In the genomic region with DNA sequence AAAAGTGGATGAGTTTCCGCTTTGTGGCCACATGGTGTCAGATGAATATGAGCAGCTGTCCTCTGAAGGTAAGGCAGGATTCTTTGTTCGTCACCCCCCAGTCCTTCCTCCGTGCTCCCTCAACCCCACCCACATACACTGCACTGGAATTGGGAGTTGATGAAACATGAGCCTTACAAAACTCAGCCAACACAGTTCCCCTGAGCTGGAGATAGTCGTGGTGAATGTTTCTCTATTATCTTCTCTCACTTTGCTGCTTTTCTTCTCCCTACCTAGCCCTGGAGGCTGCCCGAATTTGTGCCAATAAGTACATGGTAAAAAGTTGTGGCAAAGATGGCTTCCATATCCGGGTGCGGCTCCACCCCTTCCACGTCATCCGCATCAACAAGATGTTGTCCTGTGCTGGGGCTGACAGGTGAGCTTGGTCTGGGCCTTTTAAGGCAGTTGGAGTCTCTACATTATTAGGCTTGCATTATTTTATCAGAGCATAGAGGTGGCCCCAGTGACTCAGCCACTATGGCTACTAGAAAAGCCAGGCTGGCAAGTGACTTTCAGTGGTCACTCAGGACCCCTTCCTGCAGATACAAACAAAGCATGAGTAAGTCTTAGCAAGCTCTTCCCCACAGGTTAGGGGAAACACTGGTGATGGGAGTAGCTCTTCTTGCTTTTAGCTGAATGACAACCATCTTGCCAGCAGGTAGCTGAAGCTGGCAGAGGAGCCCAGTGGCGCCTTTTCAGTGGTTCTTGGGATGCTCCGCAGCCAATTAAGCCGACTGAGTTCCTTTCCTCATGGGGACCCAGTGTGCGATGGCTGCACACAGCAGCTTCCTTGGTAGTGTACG, we compare ENCODE assay signal across 8 cellular contexts. TPM values are rescaled to one million over a fixed set of nuclear protein-coding genes. Genes with fewer than 3 reads are reported as not detected.
DNase-seq lines count a peak whose midpoint lies in the region; ATAC-seq, FAIRE-seq and TF ChIP-seq lines count a peak whose summit lies in the region.

No MANE protein-coding gene starts in this region.

- FAIRE-seq in urothelium cell line (lab: Jason Lieb, UNC) = no peak

- no peaks in the 10 kb centered on the region for H3K27me3 ChIP-seq in Peyer's patch
- H3K27me3 ChIP-seq in effector memory CD4-positive, alpha-beta T cell (replicated peaks; ENCODE audit: control insufficient read depth, insufficient read depth, low read length, poor library complexity, severe bottlenecking) = no peaks in the 10 kb centered on the region
- H3K27me3 ChIP-seq in neutrophil = no peaks in the 10 kb centered on the region

- peak; percentile 27 for DNase-seq in EH (ENCODE audit: low read depth)
- DNase-seq in Peyer's patch = no peak
- peak in 1 of 3 donors; percentile 31 for DNase-seq in effector memory CD4-positive, alpha-beta T cell
- no peak for DNase-seq in urothelium cell line (ENCODE audit: low spot score)

- TF ChIP-seq CTCF in Peyer's patch (IDR thresholded peaks at IDR 0.05) (no peak), neutrophil (IDR thresholded peaks at IDR 0.05) (no peak)

- H3K4me3 ChIP-seq in Peyer's patch = peak overlapping the region; percentile 44 to 74 (median 64)
- H3K4me3 ChIP-seq in effector memory CD4-positive, alpha-beta T cell (ENCODE audit: insufficient read depth, low read depth, low read length, poor library complexity, severe bottlenecking) = peak overlapping the region; percentile 64
- peak overlapping the region; percentile 70 to 78 for H3K4me3 ChIP-seq in neutrophil (ENCODE audit: low read depth in 1 of 2, low read length in 1 of 2)

- no peak for TF ChIP-seq POLR2A in Peyer's patch (IDR thresholded peaks at IDR 0.05)

- H3K27ac ChIP-seq in Peyer's patch = peak overlapping the region; percentile 36 to 99 (median 94)
- H3K27ac ChIP-seq in effector memory CD4-positive, alpha-beta T cell (ENCODE audit: insufficient read depth, low read length, poor library complexity, severe bottlenecking) = peak overlapping the region; percentile 96
- H3K27ac ChIP-seq in neutrophil = peak overlapping the region; percentile 96

- no peaks in the 10 kb centered on the region for H3K9me3 ChIP-seq in Peyer's patch
- H3K9me3 ChIP-seq in effector memory CD4-positive, alpha-beta T cell (ENCODE audit: control insufficient read depth, low read length) = no peaks in the 10 kb centered on the region
- H3K9me3 ChIP-seq in neutrophil = no peaks in the 10 kb centered on the region

- no peak for ATAC-seq in GM18502 (IDR thresholded peaks at IDR 0.05; ENCODE audit: poor library complexity, unreplicated experiment)
- ATAC-seq in GM21390 (IDR thresholded peaks at IDR 0.05; ENCODE audit: unreplicated experiment) = no peak
- ATAC-seq in GM18873 (IDR thresholded peaks at IDR 0.05; ENCODE audit: low FRiP score, unreplicated experiment) = no peak

- peaks cover 0 to 21% (median 0%) of the 10 kb centered on the region in 3 donors for H3K36me3 ChIP-seq in Peyer's patch
- H3K36me3 ChIP-seq in effector memory CD4-positive, alpha-beta T cell (ENCODE audit: control insufficient read depth, insufficient read depth, low read length) = peaks cover 12% of the 10 kb centered on the region
- H3K36me3 ChIP-seq in neutrophil = peaks cover 42% of the 10 kb centered on the region

- peaks cover 0 to 12% (median 0%) of the 10 kb centered on the region in 4 donors for H3K4me1 ChIP-seq in Peyer's patch
- peaks cover 11% of the 10 kb centered on the region for H3K4me1 ChIP-seq in effector memory CD4-positive, alpha-beta T cell (ENCODE audit: control insufficient read depth, insufficient read depth, low read length, poor library complexity, severe bottlenecking)
- peaks cover 16 to 21% of the 10 kb centered on the region in 2 experiments for H3K4me1 ChIP-seq in neutrophil (ENCODE audit: control insufficient read depth in 1 of 2, insufficient read depth in 1 of 2, low read depth in 1 of 2, low read length in 1 of 2)

RNA-seq across cellular contexts. Expression of a gene that starts 1.6 kb away (rescaled TPM):
- 1,000 to 10,000 TPM; 1,992 to 4,644 (median 2,626) TPM for total RNA-seq in Peyer's patch

RNA-seq across cellular contexts. Expression of a gene that starts 9.3 kb away (rescaled TPM):
- total RNA-seq in Peyer's patch = 10 to 100 TPM; 23.9 to 41.2 (median 32.2) TPM

RNA-seq across cellular contexts. Expression of a gene that starts 11.6 kb away (rescaled TPM):
- total RNA-seq in Peyer's patch = 100 to 1,000 TPM; 105 to 147 (median 112) TPM

RNA-seq across cellular contexts. Expression of a gene that starts 20.7 kb away (rescaled TPM):
- total RNA-seq in Peyer's patch = 10 to 100 TPM; 21.7 to 31.4 (median 26.6) TPM

RNA-seq across cellular contexts. Expression of a gene that starts 25.3 kb away (rescaled TPM):
- total RNA-seq in Peyer's patch = 100 to 1,000 TPM; 143 to 663 (median 328) TPM
